Comparison of ENCODE assay signal across 10 cellular contexts in the genomic region with DNA sequence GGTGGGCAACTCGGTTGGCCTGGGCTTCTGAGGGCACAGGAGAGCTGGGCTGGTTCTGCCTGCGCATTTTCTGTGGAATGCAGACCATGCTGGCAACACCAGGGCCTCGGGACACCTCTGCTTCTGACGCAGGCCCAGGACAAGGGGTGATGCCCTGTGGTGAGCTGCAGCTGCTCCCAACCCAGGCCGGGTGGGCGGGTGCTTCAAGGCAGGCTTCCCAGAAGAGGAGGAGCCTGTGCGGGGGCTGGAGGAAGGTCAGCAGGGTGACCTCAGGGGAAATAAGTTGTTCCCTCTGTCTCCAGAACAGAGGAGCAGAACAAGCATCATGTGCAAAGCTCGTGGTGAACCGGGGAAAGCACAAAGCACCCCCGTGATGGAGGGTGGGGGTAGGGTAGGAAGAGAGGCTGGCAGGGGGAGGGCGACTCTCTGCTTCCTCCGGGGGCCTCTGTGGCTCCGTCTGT. TPM values are rescaled to one million over a fixed set of nuclear protein-coding genes. Genes with fewer than 3 reads are reported as not detected.
A peak's percentile ranks its signal among the peaks of the same experiment; 100 is the strongest.
DNase-seq lines count a peak whose midpoint lies in the region; ATAC-seq and TF ChIP-seq lines count a peak whose summit lies in the region.
"Had no signal": no experiment of that assay in that cellular context is flagged by ENCODE, and none has a peak within 500 bp of the region (broad histone marks: within the 10 kb centered on the region; RNA-seq: fewer than 3 reads in every experiment).

No MANE protein-coding gene starts in this region.

- H3K9me3 Mint-ChIP-seq in glutamatergic neuron (ENCODE audit: unreplicated experiment): peaks cover 7% of the 10 kb centered on the region

- peaks cover 10% of the 10 kb centered on the region for H3K4me1 Mint-ChIP-seq in glutamatergic neuron (ENCODE audit: low read depth, unreplicated experiment)
- H3K4me1 Mint-ChIP-seq: activated naive CD8-positive, alpha-beta T cell treated with anti-CD3 and anti-CD28 coated beads, Interleukin-2, amount 10 ng/mL, durations not matched to agents 7 days and 5 days had no signal

- in situ Hi-C loops in gastrocnemius medialis (cut with MboI; ENCODE audit: low sequenced_read_pairs in 4 of 4): loop anchor here in 3 of 4 donors (10.0 to 25.0 kb wide), 2 partner anchors 210 to 217 kb away; no protein-coding TSS in a partner anchor

- peak; percentile 57 for ATAC-seq in GM19025 (IDR thresholded peaks at IDR 0.05; ENCODE audit: low read depth, unreplicated experiment)
- ATAC-seq in body of pancreas: peak; percentile 64
- ATAC-seq in gastrocnemius medialis: peak; percentile 58 to 61
- ATAC-seq in GM21737 (IDR thresholded peaks at IDR 0.05; ENCODE audit: unreplicated experiment): no peak

- intact Hi-C loops in body of pancreas (cut with DNase I): no loop called here
- intact Hi-C loops in gastrocnemius medialis (cut with DNase I; ENCODE audit: low total_unique reads): no loop called here

- 39 to 46% methylated on average over 9 to 13 of the region's 13 CpGs for WGBS in body of pancreas, 2 donors

- no peaks in the 10 kb centered on the region for H3K27me3 Mint-ChIP-seq in glutamatergic neuron (ENCODE audit: unreplicated experiment)

- H3K36me3 Mint-ChIP-seq in glutamatergic neuron (ENCODE audit: unreplicated experiment): peaks cover 14% of the 10 kb centered on the region

- H3K4me1 ChIP-seq in body of pancreas: no peaks in the 10 kb centered on the region
- H3K4me1 ChIP-seq in gastrocnemius medialis: peaks cover 0 to 4% of the 10 kb centered on the region in 2 donors

- H3K4me3 Mint-ChIP-seq in glutamatergic neuron (ENCODE audit: unreplicated experiment): no peak overlapping the region
- H3K4me3 Mint-ChIP-seq: activated naive CD8-positive, alpha-beta T cell treated with anti-CD3 and anti-CD28 coated beads, Interleukin-2, amount 10 ng/mL, durations not matched to agents 7 days and 5 days had no signal

- no peaks in the 10 kb centered on the region for H3K36me3 ChIP-seq in body of pancreas (replicated peaks in 1 of 2; ENCODE audit: insufficient read depth in 1 of 2, low read depth in 2 of 2)
- no peaks in the 10 kb centered on the region for H3K36me3 ChIP-seq in gastrocnemius medialis

- DNase-seq in body of pancreas (peak; percentile 32 to 79 (median 43)), iPS-NIHi7 (ENCODE audit: extremely low spot score) (peak; percentile 67), gastrocnemius medialis (peak; percentile 46 to 70), NK-92 (lab: John Stamatoyannopoulos, UW; ENCODE audit: unreplicated experiment) (no peak), NCI-H2227 (lab: John Stamatoyannopoulos, UW; ENCODE audit: unreplicated experiment) (no peak), glutamatergic neuron (no peak)
- DNase-seq: activated naive CD8-positive, alpha-beta T cell treated with anti-CD3 and anti-CD28 coated beads, Interleukin-2, amount 10 ng/mL, durations not matched to agents 7 days and 5 days; NCI-H2029 treated with DMSO at 0.1 percent for 48 hours had no signal

- no peak overlapping the region for H3K4me3 ChIP-seq in body of pancreas
- no peak overlapping the region for H3K4me3 ChIP-seq in gastrocnemius medialis

- H3K27ac ChIP-seq in body of pancreas (no peak overlapping the region), gastrocnemius medialis (no peak overlapping the region)

- TF ChIP-seq POLR2A in body of pancreas (IDR thresholded peaks at IDR 0.05): peak in 1 of 3 donors; percentile 15
- no peak for TF ChIP-seq POLR2A in gastrocnemius medialis (IDR thresholded peaks at IDR 0.05)

- no peak for TF ChIP-seq CTCF in body of pancreas (IDR thresholded peaks at IDR 0.05)
- TF ChIP-seq CTCF in gastrocnemius medialis (IDR thresholded peaks at IDR 0.05 in 4 of 5, conservative IDR thresholded peaks at IDR 0.05 in 1 of 5): no peak
- TF ChIP-seq CTCF in glutamatergic neuron (IDR thresholded peaks at IDR 0.05; ENCODE audit: partially characterized antibody, unreplicated experiment): no peak

- H3K27ac Mint-ChIP-seq in glutamatergic neuron (ENCODE audit: unreplicated experiment): no peak overlapping the region
- H3K27ac Mint-ChIP-seq: activated naive CD8-positive, alpha-beta T cell treated with anti-CD3 and anti-CD28 coated beads, Interleukin-2, amount 10 ng/mL, durations not matched to agents 7 days and 5 days had no signal

- H3K27me3 ChIP-seq in body of pancreas (no peaks in the 10 kb centered on the region), gastrocnemius medialis (no peaks in the 10 kb centered on the region)

- H3K9me3 ChIP-seq in body of pancreas (peaks cover 0 to 4% (median 0%) of the 10 kb centered on the region in 3 donors), gastrocnemius medialis (peaks cover 0 to 5% (median 3%) of the 10 kb centered on the region in 3 donors)

RNA-seq across cellular contexts. Expression of gene PLXNA1, which starts 11.0 kb away (rescaled TPM):
- 10 to 100 TPM; 13.2 to 25.1 TPM for total RNA-seq in body of pancreas
- 10 to 100 TPM; 12.7 to 27.9 (median 19.5) TPM for total RNA-seq in gastrocnemius medialis
- 110 TPM for total RNA-seq in glutamatergic neuron (ENCODE audit: unreplicated experiment)

Comparison
In these comparisons a context has a peak if more than half of its experiments do, and no peak if none do; other contexts are left out.
1. DNase-seq: peak in body of pancreas (4 of 4), iPS-NIHi7 (single experiment) and gastrocnemius medialis (2 of 2); none in NK-92 (single experiment), NCI-H2227 (single experiment) and glutamatergic neuron (single experiment).